Comparison of ENCODE assay signal across 24 cellular contexts in genomic region chr4:145333786-145334185, GRCh38.
"Had no signal": no experiment of that assay in that cellular context is flagged by ENCODE, and none has a peak within 500 bp of the region (broad histone marks: within the 10 kb centered on the region; RNA-seq: fewer than 3 reads in every experiment).

No MANE protein-coding gene starts in this region.

- H3K4me1 Mint-ChIP-seq: activated CD4-positive, alpha-beta T cell treated with anti-CD3 and anti-CD28 coated beads, Interleukin-2, amount 10 ng/mL, durations not matched to agents 7 days and 5 days; activated naive CD4-positive, alpha-beta T cell treated with anti-CD3 and anti-CD28 coated beads, Interleukin-2, amount 10 ng/mL, durations not matched to agents 7 days and 5 days; activated naive CD8-positive, alpha-beta T cell treated with anti-CD3 and anti-CD28 coated beads, Interleukin-2, amount 50 U/mL, for 24 hours; stimulated activated naive B cell treated with anti-CD40 and anti-IgM and Interleukin-4, amounts not matched to agents 10 μg/mL and 1 μg/mL and 100 μg/mL, for 72 hours had no signal

- H3K27ac Mint-ChIP-seq: activated CD4-positive, alpha-beta T cell treated with anti-CD3 and anti-CD28 coated beads, Interleukin-2, amount 10 ng/mL, durations not matched to agents 7 days and 5 days; activated naive CD4-positive, alpha-beta T cell treated with anti-CD3 and anti-CD28 coated beads, Interleukin-2, amount 10 ng/mL, durations not matched to agents 7 days and 5 days; activated naive CD8-positive, alpha-beta T cell treated with anti-CD3 and anti-CD28 coated beads, Interleukin-2, amount 50 U/mL, for 24 hours; endodermal cell; nephron; stimulated activated naive B cell treated with anti-CD40 and anti-IgM and Interleukin-4, amounts not matched to agents 10 μg/mL and 1 μg/mL and 100 μg/mL, for 72 hours had no signal

- DNase-seq: activated CD4-positive, alpha-beta T cell treated with anti-CD3 and anti-CD28 coated beads, Interleukin-2, amount 10 ng/mL, durations not matched to agents 7 days and 5 days; activated CD8-positive, alpha-beta memory T cell treated with anti-CD3 and anti-CD28 coated beads, Interleukin-2, amount 50 U/mL, for 4 hours; activated effector memory CD4-positive, alpha-beta T cell treated with Interleukin-2 at 50 U/mL for 16 hours; activated naive CD4-positive, alpha-beta T cell treated with anti-CD3 and anti-CD28 coated beads, Interleukin-2, amount 10 ng/mL, durations not matched to agents 7 days and 5 days; activated naive CD8-positive, alpha-beta T cell treated with anti-CD3 and anti-CD28 coated beads, Interleukin-2, amount 50 U/mL, for 24 hours; activated T-cell treated with anti-CD3 and anti-CD28 coated beads, Interleukin-2, amount 50 U/mL, for 48 hours; anterior cingulate cortex; brain microvascular endothelial cell; central memory CD4-positive, alpha-beta T cell; dorsolateral prefrontal cortex; endodermal cell; foreskin keratinocyte; glutamatergic neuron; hippocampal formation; left cardiac atrium; nucleus accumbens; posterior cingulate gyrus; retina; stimulated activated naive B cell treated with anti-CD40 and anti-IgM and Interleukin-4, amounts not matched to agents 10 μg/mL and 1 μg/mL and 100 μg/mL, for 72 hours; T1000 had no signal

- H3K27ac ChIP-seq: brain microvascular endothelial cell, dorsolateral prefrontal cortex, foreskin keratinocyte, tibial nerve, vagina had no signal

- H3K27me3 Mint-ChIP-seq: activated CD4-positive, alpha-beta T cell treated with anti-CD3 and anti-CD28 coated beads, Interleukin-2, amount 10 ng/mL, durations not matched to agents 7 days and 5 days; stimulated activated naive B cell treated with anti-CD40 and anti-IgM and Interleukin-4, amounts not matched to agents 10 μg/mL and 1 μg/mL and 100 μg/mL, for 72 hours had no signal

- H3K9me3 Mint-ChIP-seq: activated naive CD4-positive, alpha-beta T cell treated with anti-CD3 and anti-CD28 coated beads, Interleukin-2, amount 10 ng/mL, durations not matched to agents 7 days and 5 days; activated naive CD8-positive, alpha-beta T cell treated with anti-CD3 and anti-CD28 coated beads, Interleukin-2, amount 50 U/mL, for 24 hours; endodermal cell; nephron; stimulated activated naive B cell treated with anti-CD40 and anti-IgM and Interleukin-4, amounts not matched to agents 10 μg/mL and 1 μg/mL and 100 μg/mL, for 72 hours had no signal

- H3K4me3 ChIP-seq: dorsolateral prefrontal cortex, lung, tibial nerve, vagina had no signal

- H3K27me3 ChIP-seq: brain microvascular endothelial cell, dorsolateral prefrontal cortex, foreskin keratinocyte, tibial nerve, vagina had no signal

- H3K4me3 Mint-ChIP-seq: activated CD4-positive, alpha-beta T cell treated with anti-CD3 and anti-CD28 coated beads, Interleukin-2, amount 10 ng/mL, durations not matched to agents 7 days and 5 days; activated naive CD4-positive, alpha-beta T cell treated with anti-CD3 and anti-CD28 coated beads, Interleukin-2, amount 10 ng/mL, durations not matched to agents 7 days and 5 days; activated naive CD8-positive, alpha-beta T cell treated with anti-CD3 and anti-CD28 coated beads, Interleukin-2, amount 50 U/mL, for 24 hours; endodermal cell; nephron; stimulated activated naive B cell treated with anti-CD40 and anti-IgM and Interleukin-4, amounts not matched to agents 10 μg/mL and 1 μg/mL and 100 μg/mL, for 72 hours had no signal

- H3K9me3 ChIP-seq: tibial nerve, vagina had no signal

- H3K36me3 Mint-ChIP-seq: activated naive CD4-positive, alpha-beta T cell treated with anti-CD3 and anti-CD28 coated beads, Interleukin-2, amount 10 ng/mL, durations not matched to agents 7 days and 5 days; stimulated activated naive B cell treated with anti-CD40 and anti-IgM and Interleukin-4, amounts not matched to agents 10 μg/mL and 1 μg/mL and 100 μg/mL, for 72 hours had no signal

- H3K4me1 ChIP-seq: foreskin keratinocyte, tibial nerve, vagina had no signal

- H3K36me3 ChIP-seq: brain microvascular endothelial cell, tibial nerve, vagina had no signal
